1 cellular context compared by ENCODE assay signal in the genomic region with DNA sequence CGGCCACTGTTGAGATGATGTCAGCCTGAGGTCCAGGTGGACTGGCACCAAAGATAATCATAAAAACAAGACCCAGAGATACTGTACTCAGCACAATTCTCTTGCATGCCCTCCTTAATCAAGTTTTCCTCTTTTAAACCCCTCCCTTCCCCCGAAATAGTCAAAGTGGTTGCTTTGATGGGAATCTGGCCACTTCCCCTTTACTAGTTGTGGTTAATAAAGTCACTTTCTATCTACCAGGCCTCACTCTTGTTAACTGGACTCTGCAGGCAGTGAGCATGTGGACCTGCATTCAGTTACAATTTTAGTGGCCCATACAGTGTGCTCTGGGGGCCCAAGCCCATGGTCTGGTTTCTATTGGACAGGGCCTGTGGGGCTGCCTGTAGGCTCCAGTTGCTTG.
TF ChIP-seq lines count a peak whose summit lies in the region.

No MANE protein-coding gene starts in this region.

TF ChIP-seq in GM23338, 12 proteins besides CTCF, POLR2A, EP300 and RAD21 (continued from another document):
- TF ChIP-seq, protein P1, sequence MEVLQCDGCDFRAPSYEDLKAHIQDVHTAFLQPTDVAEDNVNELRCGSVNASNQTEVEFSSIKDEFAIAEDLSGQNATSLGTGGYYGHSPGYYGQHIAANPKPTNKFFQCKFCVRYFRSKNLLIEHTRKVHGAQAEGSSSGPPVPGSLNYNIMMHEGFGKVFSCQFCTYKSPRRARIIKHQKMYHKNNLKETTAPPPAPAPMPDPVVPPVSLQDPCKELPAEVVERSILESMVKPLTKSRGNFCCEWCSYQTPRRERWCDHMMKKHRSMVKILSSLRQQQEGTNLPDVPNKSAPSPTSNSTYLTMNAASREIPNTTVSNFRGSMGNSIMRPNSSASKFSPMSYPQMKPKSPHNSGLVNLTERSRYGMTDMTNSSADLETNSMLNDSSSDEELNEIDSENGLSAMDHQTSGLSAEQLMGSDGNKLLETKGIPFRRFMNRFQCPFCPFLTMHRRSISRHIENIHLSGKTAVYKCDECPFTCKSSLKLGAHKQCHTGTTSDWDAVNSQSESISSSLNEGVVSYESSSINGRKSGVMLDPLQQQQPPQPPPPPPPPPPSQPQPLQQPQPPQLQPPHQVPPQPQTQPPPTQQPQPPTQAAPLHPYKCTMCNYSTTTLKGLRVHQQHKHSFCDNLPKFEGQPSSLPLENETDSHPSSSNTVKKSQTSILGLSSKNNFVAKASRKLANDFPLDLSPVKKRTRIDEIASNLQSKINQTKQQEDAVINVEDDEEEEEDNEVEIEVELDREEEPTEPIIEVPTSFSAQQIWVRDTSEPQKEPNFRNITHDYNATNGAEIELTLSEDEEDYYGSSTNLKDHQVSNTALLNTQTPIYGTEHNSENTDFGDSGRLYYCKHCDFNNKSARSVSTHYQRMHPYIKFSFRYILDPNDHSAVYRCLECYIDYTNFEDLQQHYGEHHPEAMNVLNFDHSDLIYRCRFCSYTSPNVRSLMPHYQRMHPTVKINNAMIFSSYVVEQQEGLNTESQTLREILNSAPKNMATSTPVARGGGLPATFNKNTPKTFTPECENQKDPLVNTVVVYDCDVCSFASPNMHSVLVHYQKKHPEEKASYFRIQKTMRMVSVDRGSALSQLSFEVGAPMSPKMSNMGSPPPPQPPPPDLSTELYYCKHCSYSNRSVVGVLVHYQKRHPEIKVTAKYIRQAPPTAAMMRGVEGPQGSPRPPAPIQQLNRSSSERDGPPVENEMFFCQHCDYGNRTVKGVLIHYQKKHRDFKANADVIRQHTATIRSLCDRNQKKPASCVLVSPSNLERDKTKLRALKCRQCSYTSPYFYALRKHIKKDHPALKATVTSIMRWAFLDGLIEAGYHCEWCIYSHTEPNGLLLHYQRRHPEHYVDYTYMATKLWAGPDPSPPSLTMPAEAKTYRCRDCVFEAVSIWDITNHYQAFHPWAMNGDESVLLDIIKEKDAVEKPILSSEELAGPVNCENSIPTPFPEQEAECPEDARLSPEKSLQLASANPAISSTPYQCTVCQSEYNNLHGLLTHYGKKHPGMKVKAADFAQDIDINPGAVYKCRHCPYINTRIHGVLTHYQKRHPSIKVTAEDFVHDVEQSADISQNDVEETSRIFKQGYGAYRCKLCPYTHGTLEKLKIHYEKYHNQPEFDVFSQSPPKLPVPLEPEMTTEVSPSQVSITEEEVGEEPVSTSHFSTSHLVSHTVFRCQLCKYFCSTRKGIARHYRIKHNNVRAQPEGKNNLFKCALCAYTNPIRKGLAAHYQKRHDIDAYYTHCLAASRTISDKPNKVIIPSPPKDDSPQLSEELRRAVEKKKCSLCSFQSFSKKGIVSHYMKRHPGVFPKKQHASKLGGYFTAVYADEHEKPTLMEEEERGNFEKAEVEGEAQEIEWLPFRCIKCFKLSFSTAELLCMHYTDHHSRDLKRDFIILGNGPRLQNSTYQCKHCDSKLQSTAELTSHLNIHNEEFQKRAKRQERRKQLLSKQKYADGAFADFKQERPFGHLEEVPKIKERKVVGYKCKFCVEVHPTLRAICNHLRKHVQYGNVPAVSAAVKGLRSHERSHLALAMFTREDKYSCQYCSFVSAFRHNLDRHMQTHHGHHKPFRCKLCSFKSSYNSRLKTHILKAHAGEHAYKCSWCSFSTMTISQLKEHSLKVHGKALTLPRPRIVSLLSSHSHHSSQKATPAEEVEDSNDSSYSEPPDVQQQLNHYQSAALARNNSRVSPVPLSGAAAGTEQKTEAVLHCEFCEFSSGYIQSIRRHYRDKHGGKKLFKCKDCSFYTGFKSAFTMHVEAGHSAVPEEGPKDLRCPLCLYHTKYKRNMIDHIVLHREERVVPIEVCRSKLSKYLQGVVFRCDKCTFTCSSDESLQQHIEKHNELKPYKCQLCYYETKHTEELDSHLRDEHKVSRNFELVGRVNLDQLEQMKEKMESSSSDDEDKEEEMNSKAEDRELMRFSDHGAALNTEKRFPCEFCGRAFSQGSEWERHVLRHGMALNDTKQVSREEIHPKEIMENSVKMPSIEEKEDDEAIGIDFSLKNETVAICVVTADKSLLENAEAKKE (CRISPR knock-in tag; IDR thresholded peaks at IDR 0.05): no peak
- TF ChIP-seq CREB1 (CRISPR knock-in tag; IDR thresholded peaks at IDR 0.05; ENCODE audit: low read depth): no peak
- TF ChIP-seq, protein P2, sequence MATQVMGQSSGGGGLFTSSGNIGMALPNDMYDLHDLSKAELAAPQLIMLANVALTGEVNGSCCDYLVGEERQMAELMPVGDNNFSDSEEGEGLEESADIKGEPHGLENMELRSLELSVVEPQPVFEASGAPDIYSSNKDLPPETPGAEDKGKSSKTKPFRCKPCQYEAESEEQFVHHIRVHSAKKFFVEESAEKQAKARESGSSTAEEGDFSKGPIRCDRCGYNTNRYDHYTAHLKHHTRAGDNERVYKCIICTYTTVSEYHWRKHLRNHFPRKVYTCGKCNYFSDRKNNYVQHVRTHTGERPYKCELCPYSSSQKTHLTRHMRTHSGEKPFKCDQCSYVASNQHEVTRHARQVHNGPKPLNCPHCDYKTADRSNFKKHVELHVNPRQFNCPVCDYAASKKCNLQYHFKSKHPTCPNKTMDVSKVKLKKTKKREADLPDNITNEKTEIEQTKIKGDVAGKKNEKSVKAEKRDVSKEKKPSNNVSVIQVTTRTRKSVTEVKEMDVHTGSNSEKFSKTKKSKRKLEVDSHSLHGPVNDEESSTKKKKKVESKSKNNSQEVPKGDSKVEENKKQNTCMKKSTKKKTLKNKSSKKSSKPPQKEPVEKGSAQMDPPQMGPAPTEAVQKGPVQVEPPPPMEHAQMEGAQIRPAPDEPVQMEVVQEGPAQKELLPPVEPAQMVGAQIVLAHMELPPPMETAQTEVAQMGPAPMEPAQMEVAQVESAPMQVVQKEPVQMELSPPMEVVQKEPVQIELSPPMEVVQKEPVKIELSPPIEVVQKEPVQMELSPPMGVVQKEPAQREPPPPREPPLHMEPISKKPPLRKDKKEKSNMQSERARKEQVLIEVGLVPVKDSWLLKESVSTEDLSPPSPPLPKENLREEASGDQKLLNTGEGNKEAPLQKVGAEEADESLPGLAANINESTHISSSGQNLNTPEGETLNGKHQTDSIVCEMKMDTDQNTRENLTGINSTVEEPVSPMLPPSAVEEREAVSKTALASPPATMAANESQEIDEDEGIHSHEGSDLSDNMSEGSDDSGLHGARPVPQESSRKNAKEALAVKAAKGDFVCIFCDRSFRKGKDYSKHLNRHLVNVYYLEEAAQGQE (IDR thresholded peaks at IDR 0.05; ENCODE audit: unreplicated experiment): no peak
